1 cellular context compared by ENCODE assay signal in genomic region chr20:40446868-40447267, GRCh38.
TF ChIP-seq lines count a peak whose summit lies in the region.

No MANE protein-coding gene starts in this region.

TF ChIP-seq in HepG2, 621 proteins besides CTCF, POLR2A, EP300 and RAD21 (continued from another document):
- TF ChIP-seq ZBTB39 (CRISPR knock-in tag; IDR thresholded peaks at IDR 0.05) (no peak), THAP8 (CRISPR knock-in tag; IDR thresholded peaks at IDR 0.05; ENCODE audit: borderline replicate concordance) (no peak), ZSCAN9 (CRISPR knock-in tag; IDR thresholded peaks at IDR 0.05; ENCODE audit: borderline replicate concordance) (no peak), JUNB (CRISPR knock-in tag; IDR thresholded peaks at IDR 0.05; ENCODE audit: borderline replicate concordance) (no peak), KLF6 (CRISPR knock-in tag; IDR thresholded peaks at IDR 0.05) (no peak), ZSCAN5A (CRISPR knock-in tag; IDR thresholded peaks at IDR 0.05; ENCODE audit: borderline replicate concordance) (no peak), POLR2AphosphoS5 (IDR thresholded peaks at IDR 0.05; ENCODE audit: low read depth, low read length) (no peak), CENPBD1 (CRISPR knock-in tag; IDR thresholded peaks at IDR 0.05; ENCODE audit: borderline replicate concordance, low read depth) (no peak), BCL3 (CRISPR knock-in tag; IDR thresholded peaks at IDR 0.05) (no peak)
TF ChIP-seq in HepG2: peak in this region for 0.
